2 cellular contexts compared by ENCODE assay signal in the genomic region with DNA sequence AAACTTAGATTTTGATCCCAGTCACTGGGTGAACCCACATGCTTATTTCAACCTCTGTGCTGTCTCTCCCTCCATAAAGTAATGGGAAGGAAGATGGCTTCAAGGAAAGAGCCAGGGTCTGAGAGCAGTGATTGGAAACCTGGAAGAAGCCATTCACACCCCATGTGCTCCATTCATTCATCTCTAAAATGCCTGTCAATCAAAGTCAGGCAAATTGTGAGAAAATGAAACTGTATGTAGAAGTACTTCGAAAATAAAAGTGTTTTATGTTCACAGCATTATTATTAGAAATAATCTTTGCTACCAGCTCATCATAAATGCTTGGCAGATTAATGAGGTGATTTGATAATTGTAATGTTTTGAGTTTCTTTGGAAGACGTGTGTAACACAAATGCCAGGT.
TF ChIP-seq lines count a peak whose summit lies in the region.

No MANE protein-coding gene starts in this region.

TF ChIP-seq in HEK293T, 16 proteins besides CTCF, POLR2A, EP300 and RAD21:
- TF ChIP-seq, protein P1, sequence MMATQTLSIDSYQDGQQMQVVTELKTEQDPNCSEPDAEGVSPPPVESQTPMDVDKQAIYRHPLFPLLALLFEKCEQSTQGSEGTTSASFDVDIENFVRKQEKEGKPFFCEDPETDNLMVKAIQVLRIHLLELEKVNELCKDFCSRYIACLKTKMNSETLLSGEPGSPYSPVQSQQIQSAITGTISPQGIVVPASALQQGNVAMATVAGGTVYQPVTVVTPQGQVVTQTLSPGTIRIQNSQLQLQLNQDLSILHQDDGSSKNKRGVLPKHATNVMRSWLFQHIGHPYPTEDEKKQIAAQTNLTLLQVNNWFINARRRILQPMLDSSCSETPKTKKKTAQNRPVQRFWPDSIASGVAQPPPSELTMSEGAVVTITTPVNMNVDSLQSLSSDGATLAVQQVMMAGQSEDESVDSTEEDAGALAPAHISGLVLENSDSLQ (IDR thresholded peaks at IDR 0.05), result peak; percentile 78
- TF ChIP-seq FOXA1 (IDR thresholded peaks at IDR 0.05), result no peak

TF ChIP-seq in K562, 482 proteins besides CTCF, POLR2A, EP300 and RAD21:
- TF ChIP-seq, protein P1 (IDR thresholded peaks at IDR 0.05), result peak; percentile 81
- TF ChIP-seq TRIM25 (IDR thresholded peaks at IDR 0.05; ENCODE audit: borderline replicate concordance), result no peak
TF ChIP-seq in K562: peak in this region for 1.
